In genomic region chr12:63669427-63669826, GRCh38 we compare ENCODE assay signal across 8 cellular contexts. TPM values are rescaled to one million over a fixed set of nuclear protein-coding genes. Genes with fewer than 3 reads are reported as not detected.
A peak's percentile ranks its signal among the peaks of the same experiment; 100 is the strongest.
DNase-seq lines count a peak whose midpoint lies in the region; ATAC-seq and TF ChIP-seq lines count a peak whose summit lies in the region.
"Not testable (repeated sequence)": the region's sequence is repeated elsewhere in the genome, so short reads cannot be mapped to it uniquely, and the experiment has no call there.

No MANE protein-coding gene starts in this region.

- H3K9me3 Mint-ChIP-seq in CD4-positive, alpha-beta memory T cell; activated CD4-positive, alpha-beta T cell treated with anti-CD3 and anti-CD28 coated beads, Interleukin-2, amount 10 ng/mL, durations not matched to agents 7 days and 5 days; activated naive CD8-positive, alpha-beta T cell treated with anti-CD3 and anti-CD28 coated beads, Interleukin-2, amount 10 ng/mL, durations not matched to agents 7 days and 5 days; endothelial cell (ENCODE audit: unreplicated experiment); stimulated activated naive CD8-positive, alpha-beta T cell treated with anti-CD3 and anti-CD28 coated beads, Interleukin-15, Interleukin-2, amounts not matched to agents 100 ng/mL and 50 ng/mL, for 24 hours: not testable (repeated sequence)

- H3K18ac ChIP-seq in neuronal stem cell (ENCODE audit: low read length): not testable (repeated sequence)

- H3K4me1 ChIP-seq in CD4-positive, alpha-beta memory T cell (ENCODE audit: insufficient read depth, low read length); iPS-18a (ENCODE audit: control insufficient read depth, low read depth, low read length); neuronal stem cell (ENCODE audit: control insufficient read depth in 2 of 2, insufficient read depth in 1 of 2, low read depth in 1 of 2, low read length in 2 of 2): not testable (repeated sequence)
- H3K4me1 ChIP-seq in KMS-11 (ENCODE audit: low read depth, poor library complexity, severe bottlenecking): peaks cover 31% of the 10 kb centered on the region

- H3K79me1 ChIP-seq in neuronal stem cell (ENCODE audit: low read depth, low read length): not testable (repeated sequence)

- not testable (repeated sequence) for H3K27ac ChIP-seq in CD4-positive, alpha-beta memory T cell (ENCODE audit: low read depth, low read length); KMS-11; iPS-18a (ENCODE audit: low read length); neuronal stem cell (replicated peaks; ENCODE audit: low read length)

- POLR2A ChIA-PET in CD4-positive, alpha-beta memory T cell (lab: Charles Lee; ENCODE audit: partially characterized antibody); activated CD4-positive, alpha-beta T cell treated with anti-CD3 and anti-CD28 coated beads, Interleukin-2, amount 10 ng/mL, durations not matched to agents 7 days and 5 days (lab: Charles Lee); activated naive CD8-positive, alpha-beta T cell treated with anti-CD3 and anti-CD28 coated beads, Interleukin-2, amount 10 ng/mL, durations not matched to agents 7 days and 5 days (lab: Charles Lee): not testable (repeated sequence)

- peak overlapping the region in 7 of 8 donors; percentile 8 to 80 (median 45) for H3K4me3 Mint-ChIP-seq in CD4-positive, alpha-beta memory T cell
- H3K4me3 Mint-ChIP-seq in activated CD4-positive, alpha-beta T cell treated with anti-CD3 and anti-CD28 coated beads, Interleukin-2, amount 10 ng/mL, durations not matched to agents 7 days and 5 days: peak overlapping the region; percentile 70
- peak overlapping the region; percentile 94 for H3K4me3 Mint-ChIP-seq in activated naive CD8-positive, alpha-beta T cell treated with anti-CD3 and anti-CD28 coated beads, Interleukin-2, amount 10 ng/mL, durations not matched to agents 7 days and 5 days
- peak overlapping the region; percentile 92 for H3K4me3 Mint-ChIP-seq in endothelial cell (ENCODE audit: unreplicated experiment)
- peak overlapping the region; percentile 89 for H3K4me3 Mint-ChIP-seq in stimulated activated naive CD8-positive, alpha-beta T cell treated with anti-CD3 and anti-CD28 coated beads, Interleukin-15, Interleukin-2, amounts not matched to agents 100 ng/mL and 50 ng/mL, for 24 hours

- H3K4me1 Mint-ChIP-seq in CD4-positive, alpha-beta memory T cell: peaks cover 8 to 22% (median 12%) of the 10 kb centered on the region in 4 donors
- peaks cover 14% of the 10 kb centered on the region for H3K4me1 Mint-ChIP-seq in activated CD4-positive, alpha-beta T cell treated with anti-CD3 and anti-CD28 coated beads, Interleukin-2, amount 10 ng/mL, durations not matched to agents 7 days and 5 days
- peaks cover 18% of the 10 kb centered on the region for H3K4me1 Mint-ChIP-seq in activated naive CD8-positive, alpha-beta T cell treated with anti-CD3 and anti-CD28 coated beads, Interleukin-2, amount 10 ng/mL, durations not matched to agents 7 days and 5 days
- peaks cover 16% of the 10 kb centered on the region for H3K4me1 Mint-ChIP-seq in endothelial cell (ENCODE audit: unreplicated experiment)
- peaks cover 36% of the 10 kb centered on the region for H3K4me1 Mint-ChIP-seq in stimulated activated naive CD8-positive, alpha-beta T cell treated with anti-CD3 and anti-CD28 coated beads, Interleukin-15, Interleukin-2, amounts not matched to agents 100 ng/mL and 50 ng/mL, for 24 hours (ENCODE audit: low read depth)

- ATAC-seq in activated naive CD8-positive, alpha-beta T cell treated with anti-CD3 and anti-CD28 coated beads, Interleukin-2, amount 10 ng/mL, durations not matched to agents 7 days and 5 days (ENCODE audit: low read depth): not testable (repeated sequence)

- H2BK12ac ChIP-seq in neuronal stem cell (ENCODE audit: low read length): not testable (repeated sequence)

- not testable (repeated sequence) for H2BK120ac ChIP-seq in neuronal stem cell (ENCODE audit: low read depth, low read length)

- not testable (repeated sequence) for H3K36me3 Mint-ChIP-seq in CD4-positive, alpha-beta memory T cell; activated CD4-positive, alpha-beta T cell treated with anti-CD3 and anti-CD28 coated beads, Interleukin-2, amount 10 ng/mL, durations not matched to agents 7 days and 5 days (ENCODE audit: low read depth); activated naive CD8-positive, alpha-beta T cell treated with anti-CD3 and anti-CD28 coated beads, Interleukin-2, amount 10 ng/mL, durations not matched to agents 7 days and 5 days; endothelial cell (ENCODE audit: low read depth, unreplicated experiment); stimulated activated naive CD8-positive, alpha-beta T cell treated with anti-CD3 and anti-CD28 coated beads, Interleukin-15, Interleukin-2, amounts not matched to agents 100 ng/mL and 50 ng/mL, for 24 hours (ENCODE audit: low read depth)

- H2AFZ ChIP-seq in KMS-11 (ENCODE audit: low read depth) (peak overlapping the region; percentile 100; the same call in 1 of the 2 replicates), neuronal stem cell (ENCODE audit: low read length) (peak overlapping the region; percentile 100)

- not testable (repeated sequence) for H3K79me2 ChIP-seq in KMS-11 (ENCODE audit: insufficient read depth, low read depth)

- not testable (repeated sequence) for H3K9ac ChIP-seq in KMS-11; iPS-18a (ENCODE audit: low read length); neuronal stem cell (ENCODE audit: low read depth, low read length, poor library complexity)

- H3K4ac ChIP-seq in neuronal stem cell (ENCODE audit: low read length): not testable (repeated sequence)

- not testable (repeated sequence) for H4K91ac ChIP-seq in neuronal stem cell (ENCODE audit: low read depth, low read length, poor library complexity)

- not testable (repeated sequence) for TF ChIP-seq CTCF in KMS-11 (conservative IDR thresholded peaks at IDR 0.05; ENCODE audit: low read depth, low read length); endothelial cell (IDR thresholded peaks at IDR 0.05; ENCODE audit: unreplicated experiment)

- not testable (repeated sequence) for H4K20me1 ChIP-seq in KMS-11 (ENCODE audit: insufficient read depth)

- H2BK5ac ChIP-seq in neuronal stem cell (ENCODE audit: low read length): not testable (repeated sequence)

- H3K36me3 ChIP-seq in CD4-positive, alpha-beta memory T cell (ENCODE audit: insufficient read depth, low read length); KMS-11 (ENCODE audit: insufficient read depth); iPS-18a (ENCODE audit: control insufficient read depth, low read depth, low read length); neuronal stem cell (replicated peaks in 1 of 2; ENCODE audit: control insufficient read depth in 2 of 2, insufficient read depth in 2 of 2, low read length in 2 of 2): not testable (repeated sequence)

- not testable (repeated sequence) for H3K4me3 ChIP-seq in CD4-positive, alpha-beta memory T cell (ENCODE audit: low read length in 2 of 2); KMS-11 (IDR thresholded peaks at IDR 0.05; ENCODE audit: insufficient read depth, low read depth, low read length); neuronal stem cell (ENCODE audit: low read length in 2 of 2)
- peak overlapping the region; percentile 89 for H3K4me3 ChIP-seq in iPS-18a (ENCODE audit: low read length)

- H3K27me3 Mint-ChIP-seq in CD4-positive, alpha-beta memory T cell: peaks cover 16 to 17% of the 10 kb centered on the region in 2 donors
- H3K27me3 Mint-ChIP-seq in activated CD4-positive, alpha-beta T cell treated with anti-CD3 and anti-CD28 coated beads, Interleukin-2, amount 10 ng/mL, durations not matched to agents 7 days and 5 days: peaks cover 41% of the 10 kb centered on the region
- not testable (repeated sequence) for H3K27me3 Mint-ChIP-seq in activated naive CD8-positive, alpha-beta T cell treated with anti-CD3 and anti-CD28 coated beads, Interleukin-2, amount 10 ng/mL, durations not matched to agents 7 days and 5 days; endothelial cell (ENCODE audit: unreplicated experiment); stimulated activated naive CD8-positive, alpha-beta T cell treated with anti-CD3 and anti-CD28 coated beads, Interleukin-15, Interleukin-2, amounts not matched to agents 100 ng/mL and 50 ng/mL, for 24 hours

- H3K27ac Mint-ChIP-seq in CD4-positive, alpha-beta memory T cell; activated CD4-positive, alpha-beta T cell treated with anti-CD3 and anti-CD28 coated beads, Interleukin-2, amount 10 ng/mL, durations not matched to agents 7 days and 5 days; activated naive CD8-positive, alpha-beta T cell treated with anti-CD3 and anti-CD28 coated beads, Interleukin-2, amount 10 ng/mL, durations not matched to agents 7 days and 5 days: not testable (repeated sequence)
- peak overlapping the region; percentile 10 for H3K27ac Mint-ChIP-seq in endothelial cell (ENCODE audit: unreplicated experiment)
- peak overlapping the region; percentile 41 for H3K27ac Mint-ChIP-seq in stimulated activated naive CD8-positive, alpha-beta T cell treated with anti-CD3 and anti-CD28 coated beads, Interleukin-15, Interleukin-2, amounts not matched to agents 100 ng/mL and 50 ng/mL, for 24 hours

- CTCF ChIA-PET in CD4-positive, alpha-beta memory T cell (lab: Charles Lee; ENCODE audit: partially characterized antibody): interaction anchor here (1.5 kb wide), 1 partner anchor 133 kb away, joined by 3 read pairs; no protein-coding TSS in a partner anchor
- CTCF ChIA-PET in activated CD4-positive, alpha-beta T cell treated with anti-CD3 and anti-CD28 coated beads, Interleukin-2, amount 10 ng/mL, durations not matched to agents 7 days and 5 days (lab: Charles Lee): not testable (repeated sequence)

- intact Hi-C loops in CD4-positive, alpha-beta memory T cell (cut with micrococcal nuclease): not testable (repeated sequence)

- H2AK5ac ChIP-seq in neuronal stem cell (ENCODE audit: low read depth, low read length): not testable (repeated sequence)

- H3K9me3 ChIP-seq in CD4-positive, alpha-beta memory T cell (ENCODE audit: control insufficient read depth in 1 of 2, low read length in 2 of 2); iPS-18a (ENCODE audit: control insufficient read depth, low read depth, low read length); neuronal stem cell (replicated peaks in 1 of 2; ENCODE audit: control insufficient read depth in 2 of 2, insufficient read depth in 1 of 2, low read depth in 1 of 2, low read length in 2 of 2): not testable (repeated sequence)

- not testable (repeated sequence) for H3K27me3 ChIP-seq in CD4-positive, alpha-beta memory T cell (ENCODE audit: insufficient read depth, low read length); KMS-11 (ENCODE audit: insufficient read depth, low read depth)
- H3K27me3 ChIP-seq in iPS-18a (ENCODE audit: control insufficient read depth, insufficient read depth, low read length): peaks cover 25% of the 10 kb centered on the region
- peaks cover 0 to 11% (median 7%) of the 10 kb centered on the region in 3 experiments for H3K27me3 ChIP-seq in neuronal stem cell (ENCODE audit: control insufficient read depth in 3 of 3, insufficient read depth in 3 of 3, low read depth in 1 of 3, low read length in 3 of 3)

- WGBS in neuronal stem cell (ENCODE audit: extremely low coverage in 2 of 2, insufficient read length in 2 of 2, insufficient replicate concordance in 1 of 2), 2 donors: no CpG with 5 or more reads among the region's 8 CpGs

- not testable (repeated sequence) for H3K14ac ChIP-seq in neuronal stem cell (ENCODE audit: low read length)

- not testable (repeated sequence) for H3K23ac ChIP-seq in neuronal stem cell (ENCODE audit: low read depth, low read length, poor library complexity)

- H3K4me2 ChIP-seq in KMS-11; neuronal stem cell (ENCODE audit: insufficient read depth, low read length, poor library complexity, severe bottlenecking): not testable (repeated sequence)

- not testable (repeated sequence) for H2BK15ac ChIP-seq in neuronal stem cell (ENCODE audit: low read length)

- DNase-seq in CD4-positive, alpha-beta memory T cell; activated CD4-positive, alpha-beta T cell treated with anti-CD3 and anti-CD28 coated beads, Interleukin-2, amount 10 ng/mL, durations not matched to agents 7 days and 5 days; activated naive CD8-positive, alpha-beta T cell treated with anti-CD3 and anti-CD28 coated beads, Interleukin-2, amount 10 ng/mL, durations not matched to agents 7 days and 5 days; endothelial cell (ENCODE audit: low spot score); neuronal stem cell (ENCODE audit: low spot score): not testable (repeated sequence)

- H4K8ac ChIP-seq in neuronal stem cell (ENCODE audit: low read depth, low read length): not testable (repeated sequence)

RNA-seq across cellular contexts. Expression of gene DPY19L2, which starts 1.1 kb away (rescaled TPM):
- total RNA-seq in CD4-positive, alpha-beta memory T cell: under 1 TPM; 0.93 to 0.97 TPM
- under 1 TPM in 1 of 2 donors, not detected in 1; 0.39 TPM for polyA plus RNA-seq in CD4-positive, alpha-beta memory T cell
- total RNA-seq in activated CD4-positive, alpha-beta T cell treated with anti-CD3 and anti-CD28 coated beads, Interleukin-2, amount 10 ng/mL, durations not matched to agents 7 days and 5 days: under 1 TPM; 0.27 to 0.40 TPM
- total RNA-seq in activated naive CD8-positive, alpha-beta T cell treated with anti-CD3 and anti-CD28 coated beads, Interleukin-2, amount 10 ng/mL, durations not matched to agents 7 days and 5 days: 1 to 10 TPM; 7.6 to 8.7 TPM
- 16.4 TPM for total RNA-seq in endothelial cell (ENCODE audit: unreplicated experiment)
- polyA plus RNA-seq in neuronal stem cell (2013, experiment 1 of 2): 2.9 TPM
- 3.4 TPM for polyA plus RNA-seq in neuronal stem cell (2013, experiment 2 of 2)
